Comparison of ENCODE assay signal across 8 cellular contexts in genomic region chr12:6765048-6765633, GRCh38. TPM values are rescaled to one million over a fixed set of nuclear protein-coding genes. Genes with fewer than 3 reads are reported as not detected.
DNase-seq lines count a peak whose midpoint lies in the region; ATAC-seq and TF ChIP-seq lines count a peak whose summit lies in the region.

No MANE protein-coding gene starts in this region.

- no peak overlapping the region for H3K27ac Mint-ChIP-seq in naive B cell

- peaks cover 30 to 34% (median 31%) of the 10 kb centered on the region in 3 donors for H3K4me1 Mint-ChIP-seq in naive B cell

- H3K4me3 ChIP-seq in cardiac fibroblast (replicated peaks in 1 of 2; ENCODE audit: low read depth in 2 of 2, low read length in 2 of 2), result peak overlapping the region; percentile 90 to 91

- H3K9me3 Mint-ChIP-seq in naive B cell, result peaks cover 0 to 2% (median 0%) of the 10 kb centered on the region in 7 donors

- DNase-seq in DMS79 (lab: John Stamatoyannopoulos, UW), result peak; percentile 27
- DNase-seq in NCI-H1105 treated with DMSO at 0.1 percent for 48 hours (lab: John Stamatoyannopoulos, UW), result peak; percentile 73
- DNase-seq in cardiac fibroblast (ENCODE audit: low read depth in 2 of 2), result no peak
- no peak for DNase-seq in naive B cell
- DNase-seq in AG20443 (ENCODE audit: low spot score), result no peak

- ATAC-seq in naive B cell (ENCODE audit: low read depth in 2 of 2), result no peak
- no peak for ATAC-seq in GM18867 (IDR thresholded peaks at IDR 0.05; ENCODE audit: unreplicated experiment)
- ATAC-seq in HG03457 (IDR thresholded peaks at IDR 0.05; ENCODE audit: unreplicated experiment), result no peak
- no peak for ATAC-seq in HG03520 (IDR thresholded peaks at IDR 0.05; ENCODE audit: unreplicated experiment)

- no peak for TF ChIP-seq CTCF in cardiac fibroblast (IDR thresholded peaks at IDR 0.05; ENCODE audit: low read depth, low read length)

- peaks cover 49 to 55% (median 54%) of the 10 kb centered on the region in 3 donors for H3K27me3 Mint-ChIP-seq in naive B cell

- H3K36me3 Mint-ChIP-seq in naive B cell, result no peaks in the 10 kb centered on the region

- H3K4me3 Mint-ChIP-seq in naive B cell, result peak overlapping the region; percentile 60 to 90 (median 78)

RNA-seq across cellular contexts. Expression of gene PTMS, which starts 1.0 kb away (rescaled TPM):
- under 1 TPM in 1 of 6 donors, not detected in 5; 0.38 TPM for polyA plus RNA-seq in naive B cell (ENCODE audit: low read depth in 6 of 6)

RNA-seq across cellular contexts. Expression of gene LAG3, which starts 7.2 kb away (rescaled TPM):
- under 1 TPM in 2 of 6 donors, not detected in 4; 0.16 to 0.17 TPM for polyA plus RNA-seq in naive B cell (ENCODE audit: low read depth in 6 of 6)

RNA-seq across cellular contexts. Expression of gene MLF2, which starts 12.2 kb away (rescaled TPM):
- 100 to 1,000 TPM; 128 to 167 (median 150) TPM for polyA plus RNA-seq in naive B cell (ENCODE audit: low read depth in 6 of 6)

RNA-seq across cellular contexts. Expression of gene CD4, which starts 24.2 kb away (rescaled TPM):
- 1 to 10 TPM in 3 of 6 donors, under 1 TPM in 3; 0.29 to 1.7 (median 1.1) TPM for polyA plus RNA-seq in naive B cell (ENCODE audit: low read depth in 6 of 6)

RNA-seq across cellular contexts. Expression of gene COPS7A, which starts 41.3 kb away (rescaled TPM):
- 10 to 100 TPM; 26.4 to 43.9 (median 34.4) TPM for polyA plus RNA-seq in naive B cell (ENCODE audit: low read depth in 6 of 6)

Comparison
In these comparisons a context has a peak if more than half of its experiments do, and no peak if none do; other contexts are left out.
1. DNase-seq: peak in DMS79 (single experiment) and NCI-H1105 treated with DMSO at 0.1 percent for 48 hours (single experiment); none in cardiac fibroblast (0 of 2), naive B cell (single experiment) and AG20443 (single experiment).